Comparison of ENCODE assay signal across 8 cellular contexts in genomic region chr17:2090804-2091534, GRCh38. TPM values are rescaled to one million over a fixed set of nuclear protein-coding genes. Genes with fewer than 3 reads are reported as not detected.
DNase-seq lines count a peak whose midpoint lies in the region; ATAC-seq, FAIRE-seq and TF ChIP-seq lines count a peak whose summit lies in the region.

No MANE protein-coding gene starts in this region.

- 74% methylated on average over 2 of the region's 2 CpGs for WGBS in liver
- 96% methylated on average over 2 of the region's 2 CpGs for WGBS in HepG2 (ENCODE audit: low lambda C conversion rate)

- H3K27me3 ChIP-seq in liver (ENCODE audit: control insufficient read depth in 4 of 4, insufficient read depth in 4 of 4, low read length in 3 of 4) (no peaks in the 10 kb centered on the region), HepG2 (ENCODE audit: control insufficient read depth in 1 of 2, insufficient read depth in 2 of 2, low read length in 2 of 2) (no peaks in the 10 kb centered on the region)

- intact Hi-C loops in HepG2 (cut with micrococcal nuclease; ENCODE audit: unreplicated experiment), result no loop called here

- FAIRE-seq in HepG2 (lab: Jason Lieb, UNC), result no peak

- H3K4me1 ChIP-seq in liver (ENCODE audit: control insufficient read depth in 4 of 4, insufficient read depth in 4 of 4, low read length in 3 of 4) (peaks cover 4 to 28% (median 23%) of the 10 kb centered on the region in 4 donors), HepG2 (ENCODE audit: insufficient read depth, low read length) (peaks cover 40% of the 10 kb centered on the region)

- H3K36me3 ChIP-seq in liver (ENCODE audit: control insufficient read depth in 4 of 4, insufficient read depth in 3 of 4, low read depth in 1 of 4, low read length in 3 of 4) (no peaks in the 10 kb centered on the region), HepG2 (replicated peaks in 1 of 2; ENCODE audit: control insufficient read depth in 1 of 2, insufficient read depth in 2 of 2, low read length in 2 of 2) (peaks cover 0 to 8% of the 10 kb centered on the region in 2 experiments; a peak in 3 of 5 replicates)

- no peaks in the 10 kb centered on the region for H4K20me1 ChIP-seq in HepG2 (ENCODE audit: insufficient read depth, low read length)

- TF ChIP-seq RAD21 in liver (IDR thresholded peaks at IDR 0.05) (peak; percentile 36 to 56), HepG2 (CRISPR knock-in tag; IDR thresholded peaks at IDR 0.05) (no peak)

- H3K9me3 ChIP-seq in liver (ENCODE audit: control insufficient read depth in 4 of 4, low read length in 3 of 4) (no peaks in the 10 kb centered on the region), HepG2 (ENCODE audit: low read length) (no peaks in the 10 kb centered on the region)

- H3K4me2 ChIP-seq in HepG2 (ENCODE audit: low read depth, low read length), result no peak overlapping the region

- TF ChIP-seq CTCF in liver (IDR thresholded peaks at IDR 0.05; ENCODE audit: low read depth, low read length, missing input control) (peak; percentile 19), HepG2 (CRISPR knock-in tag; IDR thresholded peaks at IDR 0.05) (no peak)

- POLR2A ChIA-PET in HepG2 (lab: Yijun Ruan, JAX), result no interaction called here

- H3K4me3 ChIP-seq in liver (ENCODE audit: low read depth in 1 of 3, low read length in 3 of 3) (no peak overlapping the region), HepG2 (replicated peaks in 1 of 3; ENCODE audit: insufficient read depth in 1 of 3, low read depth in 2 of 3, low read length in 3 of 3) (no peak overlapping the region)

- CTCF ChIA-PET in HepG2 (lab: Yijun Ruan, JAX; ENCODE audit: low intra/inter-chr PET ratio, low total read pairs), result no interaction called here

- peaks cover 64% of the 10 kb centered on the region for H3K4me1 Mint-ChIP-seq in activated naive CD8-positive, alpha-beta T cell treated with anti-CD3 and anti-CD28 coated beads for 36 hours

- no peak for TF ChIP-seq POLR2A in HepG2 (IDR thresholded peaks at IDR 0.05; ENCODE audit: insufficient read depth in 1 of 2, low read depth in 2 of 2, low read length in 2 of 2)

- peak overlapping the region; percentile 89 for H3K4me3 Mint-ChIP-seq in activated naive CD8-positive, alpha-beta T cell treated with anti-CD3 and anti-CD28 coated beads for 36 hours

- BruUV-seq in HepG2 (replicated peaks; lab: Mats Ljungman, UMichigan), result no TSS peak

- in situ Hi-C loops in HepG2 (cut with HindIII; ENCODE audit: extremely low pct_ligation_motif_present, low pct_unique_long_range_greater_than_20kb), result no loop called here

- TF ChIP-seq EP300 in HepG2 (IDR thresholded peaks at IDR 0.05; ENCODE audit: low read depth in 2 of 2, low read length in 2 of 2), result no peak
- no peak for TF ChIP-seq EP300 in HepG2 (CRISPR knock-in tag; IDR thresholded peaks at IDR 0.05; ENCODE audit: borderline replicate concordance)

- H3K9me3 Mint-ChIP-seq in activated naive CD8-positive, alpha-beta T cell treated with anti-CD3 and anti-CD28 coated beads for 36 hours, result no peaks in the 10 kb centered on the region

- no peak for DNase-seq in HepG2 (ENCODE audit: low spot score)
- DNase-seq in activated naive CD8-positive, alpha-beta T cell treated with anti-CD3 and anti-CD28 coated beads for 36 hours, result no peak
- peak; percentile 52 for DNase-seq in iPS DF 19.7 (ENCODE audit: low read depth, low spot score)
- peak; percentile 89 for DNase-seq in stromal cell of bone marrow (ENCODE audit: low read depth)
- DNase-seq in cortex of kidney (lab: John Stamatoyannopoulos, UW), result no peak
- no peak for DNase-seq in activated CD8-positive, alpha-beta memory T cell treated with anti-CD3 and anti-CD28 coated beads for 24 hours

- no peak overlapping the region for H2AFZ ChIP-seq in HepG2 (ENCODE audit: low read length)

- no peaks in the 10 kb centered on the region for H3K79me2 ChIP-seq in HepG2 (ENCODE audit: insufficient read depth, low read length)

- no peaks in the 10 kb centered on the region for H3K27me3 Mint-ChIP-seq in activated naive CD8-positive, alpha-beta T cell treated with anti-CD3 and anti-CD28 coated beads for 36 hours

- H3K36me3 Mint-ChIP-seq in activated naive CD8-positive, alpha-beta T cell treated with anti-CD3 and anti-CD28 coated beads for 36 hours, result peaks cover 30% of the 10 kb centered on the region

- H3K27ac ChIP-seq in liver (ENCODE audit: low read depth in 1 of 2, low read length in 2 of 2), result peak overlapping the region in 1 of 2 donors; percentile 33
- no peak overlapping the region for H3K27ac ChIP-seq in HepG2 (ENCODE audit: extremely low read length, insufficient read depth, low read length)

- H3K9ac ChIP-seq in liver (ENCODE audit: low read depth in 1 of 2, low read length in 2 of 2), result no peak overlapping the region
- H3K9ac ChIP-seq in HepG2 (ENCODE audit: insufficient read depth, low read depth, low read length), result no peak overlapping the region

- no peak for ATAC-seq in HepG2
- no peak for ATAC-seq in HG02798 (IDR thresholded peaks at IDR 0.05; ENCODE audit: poor library complexity, unreplicated experiment)

- peak overlapping the region; percentile 94 for H3K27ac Mint-ChIP-seq in activated naive CD8-positive, alpha-beta T cell treated with anti-CD3 and anti-CD28 coated beads for 36 hours

TF ChIP-seq in liver, 16 proteins besides CTCF, POLR2A, EP300 and RAD21:
- TF ChIP-seq FOXA1 (IDR thresholded peaks at IDR 0.05) (no peak), NR2F2 (IDR thresholded peaks at IDR 0.05) (peak; percentile 36)

RNA-seq across cellular contexts. Expression of gene HIC1, which starts 36.1 kb away (rescaled TPM):
- total RNA-seq in liver, result 1 to 10 TPM; 3.9 to 4.8 TPM
- polyA plus RNA-seq in liver, result 1 to 10 TPM in 1 of 2 donors, under 1 TPM in 1; 0.44 to 3.5 TPM
- 0.31 TPM in 1 of 2 replicates, not detected in the other for total RNA-seq in HepG2 (2016; rRNA removed; fragmentation: Illumina TruSeq; extraction: Trizol)
- total RNA-seq in HepG2 (2016; cell fraction: cytosol; rRNA removed; fragmentation: Illumina TruSeq; extraction: Trizol; ENCODE audit: low read depth), result not detected in 2 replicates
- total RNA-seq in HepG2 (2016; cell fraction: insoluble cytoplasmic fraction; rRNA removed; fragmentation: Illumina TruSeq; extraction: Trizol), result 0.12 and 0.26 TPM in 2 replicates
- total RNA-seq in HepG2 (2016; cell fraction: membrane; rRNA removed; fragmentation: Illumina TruSeq; extraction: Trizol), result 0.06 and 0.07 TPM in 2 replicates
- not detected in 2 replicates for total RNA-seq in HepG2 (2016; cell fraction: nucleus; rRNA removed; fragmentation: Illumina TruSeq; extraction: Trizol)
- 0.04 and 0.10 TPM in 2 replicates for polyA plus RNA-seq in HepG2 (2011; rRNA removed)
- polyA plus RNA-seq in HepG2 (2011; cell fraction: cytosol; rRNA removed), result 0.09 and 0.12 TPM in 2 replicates
- polyA plus RNA-seq in HepG2 (2011; cell fraction: nucleus; rRNA removed), result 1.1 and 1.2 TPM in 2 replicates
- 0.23 and 0.39 TPM in 2 replicates for polyA plus RNA-seq in HepG2 (2012)
- not detected in 2 replicates for polyA plus RNA-seq in HepG2 (2016; cell fraction: cytosol; fragmentation: Illumina TruSeq; extraction: Trizol; ENCODE audit: low read depth)
- polyA plus RNA-seq in HepG2 (2016; cell fraction: insoluble cytoplasmic fraction; fragmentation: Illumina TruSeq; extraction: Trizol; ENCODE audit: low read depth), result 0.08 TPM in 1 of 2 replicates, not detected in the other
- 0.06 and 0.09 TPM in 2 replicates for polyA plus RNA-seq in HepG2 (2016; cell fraction: membrane; fragmentation: Illumina TruSeq; extraction: Trizol; ENCODE audit: low read depth)
- 0.84 TPM in 1 of 2 replicates, not detected in the other for polyA plus RNA-seq in HepG2 (2016; cell fraction: nucleus; fragmentation: Illumina TruSeq; extraction: Trizol; ENCODE audit: insufficient read depth, low read depth)
- polyA minus RNA-seq in HepG2 (2011; rRNA and poly(A)+ RNA removed; ENCODE audit: low replicate concordance), result 0.12 and 0.56 TPM in 2 replicates
- polyA minus RNA-seq in HepG2 (2011; cell fraction: cytosol; rRNA and poly(A)+ RNA removed), result not detected in 2 replicates
- 0.12 and 0.13 TPM in 2 replicates for polyA minus RNA-seq in HepG2 (2011; cell fraction: nucleus; rRNA and poly(A)+ RNA removed)
- 10 to 100 TPM; 36.7 to 37.8 TPM for total RNA-seq in activated naive CD8-positive, alpha-beta T cell treated with anti-CD3 and anti-CD28 coated beads for 36 hours

RNA-seq across cellular contexts. Expression of gene OVCA2, which starts 49.1 kb away (rescaled TPM):
- total RNA-seq in liver, result 10 to 100 TPM; 16.1 to 17.2 TPM
- 10 to 100 TPM; 30.3 to 30.6 TPM for polyA plus RNA-seq in liver
- 28.2 and 28.5 TPM in 2 replicates for total RNA-seq in HepG2 (2016; rRNA removed; fragmentation: Illumina TruSeq; extraction: Trizol)
- 14.6 and 20.0 TPM in 2 replicates for total RNA-seq in HepG2 (2016; cell fraction: cytosol; rRNA removed; fragmentation: Illumina TruSeq; extraction: Trizol; ENCODE audit: low read depth)
- total RNA-seq in HepG2 (2016; cell fraction: insoluble cytoplasmic fraction; rRNA removed; fragmentation: Illumina TruSeq; extraction: Trizol), result 30.5 and 31.5 TPM in 2 replicates
- total RNA-seq in HepG2 (2016; cell fraction: membrane; rRNA removed; fragmentation: Illumina TruSeq; extraction: Trizol), result 29.3 and 32.1 TPM in 2 replicates
- 13.5 and 15.0 TPM in 2 replicates for total RNA-seq in HepG2 (2016; cell fraction: nucleus; rRNA removed; fragmentation: Illumina TruSeq; extraction: Trizol)
- polyA plus RNA-seq in HepG2 (2011; rRNA removed), result 23.7 and 30.7 TPM in 2 replicates
- 28.7 and 32.0 TPM in 2 replicates for polyA plus RNA-seq in HepG2 (2011; cell fraction: cytosol; rRNA removed)
- polyA plus RNA-seq in HepG2 (2011; cell fraction: nucleus; rRNA removed), result 12.2 and 17.3 TPM in 2 replicates
- 7.1 and 10.8 TPM in 2 replicates for polyA plus RNA-seq in HepG2 (2012)
- polyA plus RNA-seq in HepG2 (2016; cell fraction: cytosol; fragmentation: Illumina TruSeq; extraction: Trizol; ENCODE audit: low read depth), result 21.4 and 25.7 TPM in 2 replicates
- polyA plus RNA-seq in HepG2 (2016; cell fraction: insoluble cytoplasmic fraction; fragmentation: Illumina TruSeq; extraction: Trizol; ENCODE audit: low read depth), result 30.2 and 32.2 TPM in 2 replicates
- 25.8 and 29.0 TPM in 2 replicates for polyA plus RNA-seq in HepG2 (2016; cell fraction: membrane; fragmentation: Illumina TruSeq; extraction: Trizol; ENCODE audit: low read depth)
- polyA plus RNA-seq in HepG2 (2016; cell fraction: nucleus; fragmentation: Illumina TruSeq; extraction: Trizol; ENCODE audit: insufficient read depth, low read depth), result 19.9 and 28.4 TPM in 2 replicates
- 18.1 and 38.8 TPM in 2 replicates for polyA minus RNA-seq in HepG2 (2011; rRNA and poly(A)+ RNA removed; ENCODE audit: low replicate concordance)
- polyA minus RNA-seq in HepG2 (2011; cell fraction: cytosol; rRNA and poly(A)+ RNA removed), result 2.6 and 5.9 TPM in 2 replicates
- 1.7 TPM in 1 of 2 replicates, not detected in the other for polyA minus RNA-seq in HepG2 (2011; cell fraction: nucleus; rRNA and poly(A)+ RNA removed)
- total RNA-seq in activated naive CD8-positive, alpha-beta T cell treated with anti-CD3 and anti-CD28 coated beads for 36 hours, result 10 to 100 TPM; 38.4 to 39.0 TPM

Comparison
In these comparisons a context has a peak if more than half of its experiments do, and no peak if none do; other contexts are left out.
1. DNase-seq: peak in iPS DF 19.7 (single experiment) and stromal cell of bone marrow (single experiment); none in HepG2 (single experiment), activated naive CD8-positive, alpha-beta T cell treated with anti-CD3 and anti-CD28 coated beads for 36 hours (single experiment), cortex of kidney (single experiment) and activated CD8-positive, alpha-beta memory T cell treated with anti-CD3 and anti-CD28 coated beads for 24 hours (single experiment).
2. RNA of gene HIC1, which starts 36.1 kb away (total RNA-seq): 36.7 to 37.8 TPM in activated naive CD8-positive, alpha-beta T cell treated with anti-CD3 and anti-CD28 coated beads for 36 hours; 3.9 to 4.8 TPM in liver and 0.06 to 0.31 TPM in HepG2; every median in the first group is over 4 times any median in the second.